Comparison of ENCODE assay signal across 20 cellular contexts in the genomic region with DNA sequence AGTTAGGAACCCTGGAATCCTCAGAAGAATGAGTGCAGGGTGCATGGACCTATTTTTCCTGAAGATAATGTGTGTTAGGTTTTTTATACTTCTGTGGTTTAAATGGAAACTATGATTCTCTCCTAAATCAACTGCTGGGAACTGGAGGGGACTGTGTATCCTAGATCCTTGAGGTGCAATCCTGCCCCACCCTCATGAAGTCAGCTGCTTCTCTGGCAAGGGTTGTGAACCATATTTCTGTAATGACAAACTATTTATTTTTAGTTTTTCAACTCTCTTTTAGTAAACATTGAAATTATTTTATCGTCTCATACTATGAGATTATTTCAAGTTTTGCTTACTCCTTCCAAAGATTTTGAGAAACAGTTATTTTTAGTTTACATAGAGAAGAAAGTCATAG. TPM values are rescaled to one million over a fixed set of nuclear protein-coding genes. Genes with fewer than 3 reads are reported as not detected.
"Had no signal": no experiment of that assay in that cellular context is flagged by ENCODE, and none has a peak within 500 bp of the region (broad histone marks: within the 10 kb centered on the region; RNA-seq: fewer than 3 reads in every experiment).

No MANE protein-coding gene starts in this region.

- FAIRE-seq: TTC549 had no signal

- H3K9me3 ChIP-seq: esophagus squamous epithelium, gastrocnemius medialis, heart left ventricle, psoas muscle, transverse colon, uterus had no signal

- H3K4me1 ChIP-seq: esophagus squamous epithelium, gastrocnemius medialis, heart left ventricle, psoas muscle, transverse colon, uterus had no signal

- ATAC-seq: effector memory CD8-positive, alpha-beta T cell; gastrocnemius medialis; heart left ventricle; left ventricle myocardium superior; psoas muscle; right cardiac atrium; stimulated activated naive CD8-positive, alpha-beta T cell treated with anti-CD3 and anti-CD28 coated beads, Interleukin-15, Interleukin-2, amounts not matched to agents 100 U/mL and 50 U/mL, for 24 hours had no signal

- H3K27ac Mint-ChIP-seq: activated naive CD8-positive, alpha-beta T cell treated with anti-CD3 and anti-CD28 coated beads for 36 hours; effector memory CD8-positive, alpha-beta T cell; naive B cell; T-helper 2 cell treated with Interferon-gamma antibody and Interleukin-4, amounts not matched to agents 5 μg/mL and 100 μg/mL, for 36 hours had no signal

- H3K27me3 ChIP-seq: esophagus squamous epithelium, gastrocnemius medialis, heart left ventricle, transverse colon, uterus had no signal

- H3K4me1 Mint-ChIP-seq: activated naive CD8-positive, alpha-beta T cell treated with anti-CD3 and anti-CD28 coated beads for 36 hours had no signal

- H3K4me3 ChIP-seq: esophagus squamous epithelium, gastrocnemius medialis, heart left ventricle, psoas muscle, skin epidermis, transverse colon, uterus had no signal

- H3K27me3 Mint-ChIP-seq: activated naive CD8-positive, alpha-beta T cell treated with anti-CD3 and anti-CD28 coated beads for 36 hours; effector memory CD8-positive, alpha-beta T cell; naive B cell had no signal

- H3K27ac ChIP-seq: esophagus squamous epithelium, gastrocnemius medialis, heart left ventricle, psoas muscle, skin epidermis, transverse colon, uterus had no signal

- H3K36me3 Mint-ChIP-seq: activated naive CD8-positive, alpha-beta T cell treated with anti-CD3 and anti-CD28 coated beads for 36 hours; naive B cell had no signal

- H3K4me3 Mint-ChIP-seq: activated naive CD8-positive, alpha-beta T cell treated with anti-CD3 and anti-CD28 coated beads for 36 hours; effector memory CD8-positive, alpha-beta T cell; naive B cell; neural crest cell; T-helper 2 cell treated with Interferon-gamma antibody and Interleukin-4, amounts not matched to agents 5 μg/mL and 100 μg/mL, for 36 hours had no signal

- H3K36me3 ChIP-seq: esophagus squamous epithelium, gastrocnemius medialis, heart left ventricle, transverse colon, uterus had no signal

- H3K9me3 Mint-ChIP-seq: activated naive CD8-positive, alpha-beta T cell treated with anti-CD3 and anti-CD28 coated beads for 36 hours; T-helper 2 cell treated with Interferon-gamma antibody and Interleukin-4, amounts not matched to agents 5 μg/mL and 100 μg/mL, for 36 hours had no signal

- DNase-seq: activated CD4-positive, alpha-beta T cell treated with anti-CD3 and anti-CD28 coated beads, Interleukin-2, amount 50 U/mL, for 48 hours; activated naive CD4-positive, alpha-beta T cell; activated naive CD8-positive, alpha-beta T cell treated with anti-CD3 and anti-CD28 coated beads for 36 hours; activated T-cell treated with anti-CD3 and anti-CD28 coated beads for 4 hours; amygdala; effector memory CD8-positive, alpha-beta T cell; esophagus squamous epithelium; gastrocnemius medialis; heart left ventricle; left ventricle myocardium superior; naive B cell; psoas muscle; right cardiac atrium; stimulated activated naive CD8-positive, alpha-beta T cell treated with anti-CD3 and anti-CD28 coated beads, Interleukin-15, Interleukin-2, amounts not matched to agents 100 U/mL and 50 U/mL, for 24 hours; transverse colon; uterus had no signal

RNA-seq across cellular contexts. Expression of a gene that starts 25.8 kb away (rescaled TPM):
- total RNA-seq: activated naive CD8-positive, alpha-beta T cell treated with anti-CD3 and anti-CD28 coated beads for 36 hours had no signal
